In genomic region chr19:30666301-30666803, GRCh38 we compare ENCODE assay signal across 8 cellular contexts.
DNase-seq lines count a peak whose midpoint lies in the region; ATAC-seq and TF ChIP-seq lines count a peak whose summit lies in the region.

No MANE protein-coding gene starts in this region.

- peaks cover 32% of the 10 kb centered on the region for H3K4me1 ChIP-seq in A673 (ENCODE audit: insufficient read depth, low read length, poor library complexity, severe bottlenecking)

- intact Hi-C loops in A673 (cut with micrococcal nuclease; ENCODE audit: unreplicated experiment) = loop anchor here (5.0 kb wide), 1 partner anchor 336 kb away; no protein-coding TSS in a partner anchor

- peak; percentile 72 for DNase-seq in A673 (ENCODE audit: low spot score)
- DNase-seq in GM12864 (ENCODE audit: low read depth) = no peak
- peak; percentile 39 to 83 for DNase-seq in NCI-H526 (lab: John Stamatoyannopoulos, UW)
- peak; percentile 12 for DNase-seq in activated T-cell treated with anti-CD3 and anti-CD28 coated beads for 24 hours (ENCODE audit: low read depth)
- peak; percentile 9 to 64 for DNase-seq in foreskin fibroblast
- DNase-seq in pons (ENCODE audit: low spot score) = peak; percentile 42

- no peaks in the 10 kb centered on the region for H3K9me3 ChIP-seq in A673 (ENCODE audit: low read depth, low read length, poor library complexity, severe bottlenecking)

- POLR2A ChIA-PET in A673 (lab: Charles Lee; ENCODE audit: low non-redundant PET) = no interaction called here

- no peaks in the 10 kb centered on the region for H3K27me3 ChIP-seq in A673 (replicated peaks; ENCODE audit: insufficient read depth, low read depth, low read length, poor library complexity)

- H3K36me3 ChIP-seq in A673 (ENCODE audit: insufficient read depth, low read length, poor library complexity, severe bottlenecking) = no peaks in the 10 kb centered on the region

- no peak overlapping the region for H3K4me3 ChIP-seq in A673 (ENCODE audit: low read depth, low read length, poor library complexity, severe bottlenecking)
- H3K4me3 ChIP-seq in GM12864 (ENCODE audit: low read depth, low read length) = no peak overlapping the region
- no peak overlapping the region for H3K4me3 ChIP-seq in foreskin fibroblast (ENCODE audit: low read depth in 1 of 2, low read length in 2 of 2)

- ATAC-seq in HG03135 (IDR thresholded peaks at IDR 0.05; ENCODE audit: unreplicated experiment) = no peak
- no peak for ATAC-seq in HG03460 (IDR thresholded peaks at IDR 0.05; ENCODE audit: unreplicated experiment)

- CTCF ChIA-PET in A673 (lab: Charles Lee) = interaction anchor here (1.2 to 1.4 kb wide), 2 partner anchors 16 to 1432 kb away, joined by 4 to 6 read pairs; no protein-coding TSS in a partner anchor

- no TSS peak for BruUV-seq in A673 (replicated peaks; lab: Mats Ljungman, UMichigan)

- H3K27ac ChIP-seq in A673 (ENCODE audit: low read depth, low read length, poor library complexity, severe bottlenecking) = no peak overlapping the region

- TF ChIP-seq CTCF in A673 (conservative IDR thresholded peaks at IDR 0.05; ENCODE audit: low read depth, low read length) = peak; percentile 98
- TF ChIP-seq CTCF in GM12864 (IDR thresholded peaks at IDR 0.05; ENCODE audit: low read depth, low read length, missing control alignments) = peak; percentile 94
- peak; percentile 99 for TF ChIP-seq CTCF in foreskin fibroblast (IDR thresholded peaks at IDR 0.05; ENCODE audit: low read depth, low read length)
